ENCODE assay signal across 8 cellular contexts in the genomic region with DNA sequence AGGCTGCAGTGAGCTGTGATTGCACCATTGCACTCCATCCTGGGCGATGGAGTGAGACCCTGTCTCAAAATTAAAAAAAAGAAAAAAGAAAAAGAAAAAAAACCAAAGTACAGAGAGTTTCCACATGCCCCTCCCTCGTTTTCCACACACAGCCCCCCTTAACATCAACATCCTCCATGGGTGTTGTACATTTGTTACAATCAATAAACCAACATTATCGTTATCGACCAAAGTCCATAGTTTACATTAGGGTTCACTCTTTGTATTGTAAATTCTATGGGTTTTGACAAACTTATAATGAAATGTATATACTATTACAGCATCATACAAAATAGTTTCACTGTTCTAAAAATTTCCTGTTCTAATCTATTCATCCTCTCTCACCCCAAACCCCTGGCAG. TPM values are rescaled to one million over a fixed set of nuclear protein-coding genes. Genes with fewer than 3 reads are reported as not detected.
"Had no signal": no experiment of that assay in that cellular context is flagged by ENCODE, and none has a peak within 500 bp of the region (broad histone marks: within the 10 kb centered on the region; RNA-seq: fewer than 3 reads in every experiment).

No MANE protein-coding gene starts in this region.

- FAIRE-seq: G401.6, GM12878, GM12891, GM12892, GM18507, GM19239 had no signal

- H3K4me3 ChIP-seq: GM12878 had no signal

- ATAC-seq: GM12878 had no signal

- DNase-seq: GDM1, GF-D8 had no signal

RNA-seq across cellular contexts. Expression of gene HCRTR1, which starts 57.1 kb away (rescaled TPM):
- total RNA-seq: GM12878 had no signal
- polyA plus RNA-seq: GM12878 had no signal
